Comparison of ENCODE assay signal across 8 cellular contexts in the genomic region with DNA sequence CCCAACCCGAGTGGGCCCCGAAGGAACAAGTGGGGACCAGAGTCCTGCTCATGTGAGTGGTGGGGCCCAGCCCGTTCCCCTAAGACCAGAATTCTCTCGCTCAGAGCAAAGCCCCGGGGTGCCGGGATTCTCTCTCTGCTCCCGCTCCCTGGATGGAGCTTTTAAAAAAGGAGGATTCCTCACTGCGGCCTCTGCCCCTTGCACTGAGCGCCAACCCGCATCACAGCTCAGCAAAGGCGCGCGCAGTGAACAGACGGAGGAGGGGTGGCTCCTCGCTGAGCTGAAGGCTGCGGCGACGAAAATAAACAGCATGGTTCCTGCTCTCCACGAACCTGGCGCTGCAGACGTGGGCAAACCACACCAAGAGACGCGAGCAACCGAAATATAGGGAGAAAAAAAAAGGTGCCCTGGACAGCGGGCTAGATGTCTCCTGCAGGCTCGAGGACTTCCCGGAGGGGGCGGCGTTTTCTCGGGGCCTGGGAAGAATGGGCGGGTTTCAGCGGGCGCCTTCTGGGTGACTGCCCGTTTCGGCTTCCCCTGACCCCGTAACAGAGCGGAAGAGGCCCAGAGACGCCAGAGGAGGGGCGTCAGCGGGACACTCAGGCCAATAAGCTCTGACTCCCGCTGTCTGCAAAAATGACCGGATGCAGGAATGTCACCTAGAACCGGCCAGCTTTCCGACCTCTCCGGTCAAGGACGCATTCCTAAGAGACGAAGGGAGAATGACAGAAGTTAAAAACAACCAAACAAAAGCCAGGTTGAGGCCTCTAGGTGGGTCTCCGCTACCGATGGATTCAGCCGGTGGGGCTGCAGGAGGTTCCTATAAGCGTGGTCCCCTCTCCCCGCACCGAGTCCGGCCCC. TPM values are rescaled to one million over a fixed set of nuclear protein-coding genes. Genes with fewer than 3 reads are reported as not detected.
DNase-seq lines count a peak whose midpoint lies in the region; ATAC-seq and TF ChIP-seq lines count a peak whose summit lies in the region.

No MANE protein-coding gene starts in this region.

- H3K4me2 ChIP-seq in MM.1S (ENCODE audit: low read depth, low read length) = peak overlapping the region; percentile 49; the same call in 1 of the 2 replicates

- no peaks in the 10 kb centered on the region for H4K20me1 ChIP-seq in MM.1S (ENCODE audit: insufficient read depth, low read length)

- TF ChIP-seq CTCF in C4-2B (conservative IDR thresholded peaks at IDR 0.05) (peak; percentile 27; the same call in 1 of the 2 replicates), MM.1S (IDR thresholded peaks at IDR 0.05; ENCODE audit: low read length) (no peak), tibial artery (IDR thresholded peaks at IDR 0.05) (peak; percentile 18 to 30)

- intact Hi-C loops in tibial artery (cut with DNase I; ENCODE audit: low total_unique reads) = loop anchor here (5.0 kb wide), 1 partner anchor 35 kb away; no protein-coding TSS in a partner anchor

- H3K27me3 Mint-ChIP-seq in naive B cell = no peaks in the 10 kb centered on the region

- H3K4me1 ChIP-seq in MM.1S (ENCODE audit: low read length) (0 out of 2 replicates have a peak, but pooled peaks cover 3% of the 10 kb centered on the region), tibial artery (peaks cover 0 to 64% (median 43%) of the 10 kb centered on the region in 4 donors)

- H3K4me3 ChIP-seq in MM.1S (ENCODE audit: low read length) (no peak overlapping the region), tibial artery (peak overlapping the region; percentile 70 to 81)

- no peaks in the 10 kb centered on the region for H3K27me3 ChIP-seq in MM.1S (replicated peaks; ENCODE audit: insufficient read depth, low read length)
- H3K27me3 ChIP-seq in tibial artery = no peaks in the 10 kb centered on the region

- H3K9me3 ChIP-seq in MM.1S (replicated peaks; ENCODE audit: insufficient read depth, low read length) (no peaks in the 10 kb centered on the region), tibial artery (no peaks in the 10 kb centered on the region)

- peaks cover 23 to 40% (median 38%) of the 10 kb centered on the region in 3 donors for H3K4me1 Mint-ChIP-seq in naive B cell

- DNase-seq in MM.1S (no peak), activated gamma-delta T cell (lab: John Stamatoyannopoulos, UW) (peak; percentile 14), fibroblast of the conjunctiva (ENCODE audit: low read depth) (peak; percentile 33), naive B cell (peak; percentile 40), tibial artery (peak; percentile 86 to 94)

- peak overlapping the region; percentile 92 to 98 (median 96) for H3K27ac Mint-ChIP-seq in naive B cell

- no peaks in the 10 kb centered on the region for H3K9me2 ChIP-seq in MM.1S (replicated peaks; ENCODE audit: insufficient read depth, low read length)

- no peaks in the 10 kb centered on the region for H3K36me3 ChIP-seq in MM.1S (replicated peaks; ENCODE audit: insufficient read depth, low read length)
- H3K36me3 ChIP-seq in tibial artery = peaks cover under 1 to 14% (median 13%) of the 10 kb centered on the region in 3 donors

- peak; percentile 4 to 5 for ATAC-seq in naive B cell (ENCODE audit: low read depth in 2 of 2)
- ATAC-seq in HG03196 (IDR thresholded peaks at IDR 0.05; ENCODE audit: unreplicated experiment) = no peak
- ATAC-seq in GM21390 (IDR thresholded peaks at IDR 0.05; ENCODE audit: unreplicated experiment) = no peak

- H3K9ac ChIP-seq in MM.1S (ENCODE audit: low read length) = no peak overlapping the region

- H3K9me3 Mint-ChIP-seq in naive B cell = peaks cover 0 to 2% (median 0%) of the 10 kb centered on the region in 7 donors

- H3K79me2 ChIP-seq in MM.1S (ENCODE audit: low read length) = peaks cover 15% of the 10 kb centered on the region

- H2AFZ ChIP-seq in MM.1S (ENCODE audit: low read length) = peak overlapping the region; percentile 56; the same call in 1 of the 2 replicates

- H3F3A ChIP-seq in MM.1S (ENCODE audit: insufficient read depth, low read length) = no peaks in the 10 kb centered on the region

- no peaks in the 10 kb centered on the region for H3K36me3 Mint-ChIP-seq in naive B cell

- peak overlapping the region; percentile 84 to 95 (median 93) for H3K4me3 Mint-ChIP-seq in naive B cell

- peak overlapping the region; percentile 65 for H3K27ac ChIP-seq in C4-2B
- no peak overlapping the region for H3K27ac ChIP-seq in MM.1S (ENCODE audit: low read length)
- H3K27ac ChIP-seq in tibial artery = peak overlapping the region; percentile 86 to 88

RNA-seq across cellular contexts. Expression of a gene that starts 0.8 kb away (rescaled TPM):
- 10 to 100 TPM; 13.8 to 34.0 (median 16.9) TPM for polyA plus RNA-seq in naive B cell (ENCODE audit: low read depth in 6 of 6)

RNA-seq across cellular contexts. Expression of a gene that starts 37.7 kb away (rescaled TPM):
- polyA plus RNA-seq in naive B cell (ENCODE audit: low read depth in 6 of 6) = not detected

Comparison
In these comparisons a context has a peak if more than half of its experiments do, and no peak if none do; other contexts are left out.
1. ATAC-seq: peak in naive B cell (2 of 2); none in HG03196 (single experiment) and GM21390 (single experiment).